1 cellular context compared by ENCODE assay signal in genomic region chr1:119731741-119732430, GRCh38.
TF ChIP-seq lines count a peak whose summit lies in the region.

No MANE protein-coding gene starts in this region.

TF ChIP-seq in H1, 55 proteins besides CTCF, POLR2A, EP300 and RAD21:
- no peak for TF ChIP-seq KDM5A (IDR thresholded peaks at IDR 0.05; ENCODE audit: low read length)
- no peak for TF ChIP-seq EZH2 (IDR thresholded peaks at IDR 0.05; ENCODE audit: low read depth, low read length, severe bottlenecking)
- no peak for TF ChIP-seq RBBP5 (IDR thresholded peaks at IDR 0.05; ENCODE audit: borderline replicate concordance, low read depth, low read length)
- no peak for TF ChIP-seq ATF3 (IDR thresholded peaks at IDR 0.05; ENCODE audit: insufficient read depth, low read depth, low read length)
- no peak for TF ChIP-seq ASH2L (IDR thresholded peaks at IDR 0.05; ENCODE audit: low read length)
- no peak for TF ChIP-seq CTBP2 (IDR thresholded peaks at IDR 0.05; ENCODE audit: borderline replicate concordance, insufficient read depth, insufficient read length, low read length)
- no peak for TF ChIP-seq CEBPB (IDR thresholded peaks at IDR 0.05; ENCODE audit: low read depth, low read length)
- no peak for TF ChIP-seq NANOG (IDR thresholded peaks at IDR 0.05; ENCODE audit: insufficient read depth, low read depth, low read length, poor library complexity, severe bottlenecking)
- no peak for TF ChIP-seq POLR2AphosphoS5 (IDR thresholded peaks at IDR 0.05; ENCODE audit: low read depth, low read length)
- no peak for TF ChIP-seq SIRT6 (IDR thresholded peaks at IDR 0.05; ENCODE audit: low read length)
- TF ChIP-seq JUN (IDR thresholded peaks at IDR 0.05; ENCODE audit: low read depth, low read length) = no peak
